31 cellular contexts compared by ENCODE assay signal in genomic region chr6:43283514-43283901, GRCh38. TPM values are rescaled to one million over a fixed set of nuclear protein-coding genes. Genes with fewer than 3 reads are reported as not detected.
"Had no signal": no experiment of that assay in that cellular context is flagged by ENCODE, and none has a peak within 500 bp of the region (broad histone marks: within the 10 kb centered on the region; RNA-seq: fewer than 3 reads in every experiment).

No MANE protein-coding gene starts in this region.

- H3K9me3 ChIP-seq: Peyer's patch had no signal

- H3K27me3 ChIP-seq: Peyer's patch had no signal

- H3K36me3 ChIP-seq: Peyer's patch, WERI-Rb-1 had no signal

- H3K4me3 ChIP-seq: Peyer's patch had no signal

- H3K9ac ChIP-seq: KMS-11 had no signal

- H3K4me2 ChIP-seq: KMS-11 had no signal

- DNase-seq: activated CD4-positive, alpha-beta T cell treated with anti-CD3 and anti-CD28 coated beads, Interleukin-2, amount 10 ng/mL, durations not matched to agents 24 days and 14 days; activated CD4-positive, alpha-beta T cell treated with anti-CD3 and anti-CD28 coated beads, Interleukin-2, amount 50 U/mL, for 4 hours; activated CD8-positive, alpha-beta T cell treated with anti-CD3 and anti-CD28 coated beads for 36 hours; activated effector memory CD4-positive, alpha-beta T cell treated with anti-CD3 and anti-CD28 coated beads, Interleukin-2, amount 50 U/mL, for 16 hours; activated naive CD4-positive, alpha-beta T cell; activated naive CD4-positive, alpha-beta T cell treated with anti-CD3 and anti-CD28 coated beads, Interleukin-2, amount 50 U/mL, for 16 hours; activated naive CD8-positive, alpha-beta T cell treated with anti-CD3 and anti-CD28 coated beads for 36 hours; activated T-cell treated with anti-CD3 and anti-CD28 coated beads, Interleukin-2, amount 50 U/mL, for 1 hour; activated T-cell treated with anti-CD3 and anti-CD28 coated beads, Interleukin-2, amount 50 U/mL, for 72 hours; amniotic stem cell; aorta; caudate nucleus; cerebellar nuclear complex; NCI-H1105; NCI-H1417 treated with DMSO at 0.1 percent for 48 hours; NCI-H187 treated with DMSO at 0.1 percent for 48 hours; NCI-H2081; NCI-H226; NCI-H524 treated with DMSO at 0.1 percent for 48 hours; RPMI8226; SW 1271; T-helper 1 cell; T-helper 2 cell; T-helper 9 cell; WERI-Rb-1 had no signal

- H3K27ac ChIP-seq: KMS-11, Peyer's patch, WERI-Rb-1 had no signal

- ATAC-seq: activated CD8-positive, alpha-beta T cell treated with anti-CD3 and anti-CD28 coated beads for 36 hours; activated T-cell treated with anti-CD3 and anti-CD28 coated beads, Interleukin-2, amount 50 U/mL, for 72 hours; activated T-helper 17 cell treated with anti-CD3 and anti-CD28 coated beads, Interleukin-2, amount 50 U/mL, for 72 hours had no signal

RNA-seq across cellular contexts. Expression of gene SLC22A7, which starts 14.6 kb away (rescaled TPM):
- total RNA-seq: activated CD4-positive, alpha-beta T cell treated with anti-CD3 and anti-CD28 coated beads, Interleukin-2, amount 10 ng/mL, durations not matched to agents 24 days and 14 days; activated CD8-positive, alpha-beta memory T cell treated with anti-CD3 and anti-CD28 coated beads for 36 hours; activated CD8-positive, alpha-beta T cell treated with anti-CD3 and anti-CD28 coated beads for 36 hours; activated naive CD8-positive, alpha-beta T cell treated with anti-CD3 and anti-CD28 coated beads for 36 hours; activated T-cell treated with anti-CD3 and anti-CD28 coated beads, Interleukin-2, amount 50 U/mL, for 72 hours; activated T-helper 17 cell treated with anti-CD3 and anti-CD28 coated beads, Interleukin-2, amount 50 U/mL, for 72 hours; aorta; LHCN-M2; NCI-H460 had no signal
- polyA plus RNA-seq: aorta had no signal

RNA-seq across cellular contexts. Expression of gene CRIP3, which starts 25.1 kb away (rescaled TPM):
- total RNA-seq: LHCN-M2, NCI-H460 had no signal

RNA-seq across cellular contexts. Expression of gene TTBK1, which starts 40.2 kb away (rescaled TPM):
- total RNA-seq: NCI-H460 had no signal
- polyA plus RNA-seq: aorta had no signal
